ENCODE assay signal across 9 cellular contexts in the genomic region with DNA sequence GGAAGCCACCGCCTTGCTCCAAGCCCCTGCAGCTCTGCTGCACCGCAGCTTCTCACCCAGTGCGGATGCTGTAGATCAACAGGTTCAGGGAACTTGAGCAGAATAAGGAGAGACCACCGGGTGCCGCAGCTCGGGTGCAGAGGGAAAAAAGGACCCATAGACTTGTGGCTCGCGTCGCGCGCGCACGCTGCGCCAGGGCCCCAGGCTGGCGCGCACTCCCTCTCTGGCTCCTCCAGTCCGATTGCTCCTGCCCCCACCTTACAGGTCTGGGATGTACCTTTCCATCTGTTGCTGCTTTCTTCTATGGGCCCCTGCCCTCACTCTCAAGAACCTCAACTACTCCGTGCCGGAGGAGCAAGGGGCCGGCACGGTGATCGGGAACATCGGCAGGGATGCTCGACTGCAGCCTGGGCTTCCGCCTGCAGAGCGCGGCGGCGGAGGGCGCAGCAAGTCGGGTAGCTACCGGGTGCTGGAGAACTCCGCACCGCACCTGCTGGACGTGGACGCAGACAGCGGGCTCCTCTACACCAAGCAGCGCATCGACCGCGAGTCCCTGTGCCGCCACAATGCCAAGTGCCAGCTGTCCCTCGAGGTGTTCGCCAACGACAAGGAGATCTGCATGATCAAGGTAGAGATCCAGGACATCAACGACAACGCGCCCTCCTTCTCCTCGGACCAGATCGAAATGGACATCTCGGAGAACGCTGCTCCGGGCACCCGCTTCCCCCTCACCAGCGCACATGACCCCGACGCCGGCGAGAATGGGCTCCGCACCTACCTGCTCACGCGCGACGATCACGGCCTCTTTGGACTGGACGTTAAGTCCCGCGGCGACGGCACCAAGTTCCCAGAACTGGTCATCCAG. TPM values are rescaled to one million over a fixed set of nuclear protein-coding genes. Genes with fewer than 3 reads are reported as not detected.
DNase-seq lines count a peak whose midpoint lies in the region; ATAC-seq and TF ChIP-seq lines count a peak whose summit lies in the region.
"Had no signal": no experiment of that assay in that cellular context is flagged by ENCODE, and none has a peak within 500 bp of the region (broad histone marks: within the 10 kb centered on the region; RNA-seq: fewer than 3 reads in every experiment).

No MANE protein-coding gene starts in this region.

- no peak overlapping the region for H4K8ac ChIP-seq in mesenchymal stem cell (ENCODE audit: low read length)

- H3K4me1 ChIP-seq in mesenchymal stem cell (ENCODE audit: control insufficient read depth, insufficient read depth, low read depth, low read length) (peaks cover 16% of the 10 kb centered on the region), upper lobe of left lung (peaks cover 14 to 35% (median 27%) of the 10 kb centered on the region in 4 donors)

- CTCF ChIA-PET in activated naive CD4-positive, alpha-beta T cell treated with anti-CD3 and anti-CD28 coated beads, Interleukin-2, amount 10 ng/mL, durations not matched to agents 7 days and 5 days (lab: Charles Lee) = interaction anchor here (4.0 kb wide), 1 partner anchor 8 kb away, joined by 14 read pairs; no protein-coding TSS in a partner anchor

- H2BK120ac ChIP-seq in mesenchymal stem cell (ENCODE audit: low read depth, low read length) = no peak overlapping the region

- peak overlapping the region; percentile 48 for H2BK15ac ChIP-seq in mesenchymal stem cell (ENCODE audit: low read depth, poor library complexity, severe bottlenecking)

- no peak for TF ChIP-seq POLR2A in upper lobe of left lung (IDR thresholded peaks at IDR 0.05)

- peak overlapping the region; percentile 91 for H3K4me2 ChIP-seq in mesenchymal stem cell (ENCODE audit: low read length, poor library complexity, severe bottlenecking)

- no peak for TF ChIP-seq CTCF in upper lobe of left lung (IDR thresholded peaks at IDR 0.05)

- H3K9me3 Mint-ChIP-seq in activated naive CD4-positive, alpha-beta T cell treated with anti-CD3 and anti-CD28 coated beads, Interleukin-2, amount 10 ng/mL, durations not matched to agents 7 days and 5 days = peaks cover 9% of the 10 kb centered on the region

- peak overlapping the region in 1 of 2 experiments; percentile 60 for H2BK12ac ChIP-seq in mesenchymal stem cell (ENCODE audit: low read length in 2 of 2)

- H2BK5ac ChIP-seq in mesenchymal stem cell (ENCODE audit: low read depth, low read length, poor library complexity, severe bottlenecking) = no peak overlapping the region

- H3K27ac Mint-ChIP-seq in activated naive CD4-positive, alpha-beta T cell treated with anti-CD3 and anti-CD28 coated beads, Interleukin-2, amount 10 ng/mL, durations not matched to agents 7 days and 5 days = peak overlapping the region; percentile 62

- H3K9me3 ChIP-seq in mesenchymal stem cell (ENCODE audit: control insufficient read depth, low read length) (no peaks in the 10 kb centered on the region), upper lobe of left lung (peaks cover 0 to 4% (median 0%) of the 10 kb centered on the region in 4 donors)

- H3K79me1 ChIP-seq in mesenchymal stem cell (replicated peaks; ENCODE audit: low read length, poor library complexity, severe bottlenecking) = no peaks in the 10 kb centered on the region

- H3K27ac ChIP-seq in mesenchymal stem cell (ENCODE audit: low read length, poor library complexity, severe bottlenecking) = no peak overlapping the region
- peak overlapping the region; percentile 61 to 82 (median 72) for H3K27ac ChIP-seq in upper lobe of left lung

- H3K9ac ChIP-seq in mesenchymal stem cell (ENCODE audit: low read length) = no peak overlapping the region

- peaks cover 40 to 74% of the 10 kb centered on the region in 2 experiments for H3K27me3 ChIP-seq in mesenchymal stem cell (ENCODE audit: control insufficient read depth in 1 of 2, insufficient read depth in 1 of 2, low read length in 2 of 2)
- peaks cover 0 to 46% (median 24%) of the 10 kb centered on the region in 4 donors for H3K27me3 ChIP-seq in upper lobe of left lung

- no peak for ATAC-seq in upper lobe of left lung (ENCODE audit: low FRiP score in 2 of 2)

- peak overlapping the region in 1 of 2 experiments; percentile 35 for H3K4ac ChIP-seq in mesenchymal stem cell (ENCODE audit: low read depth in 1 of 2, low read length in 2 of 2)

- H2AFZ ChIP-seq in mesenchymal stem cell (ENCODE audit: low read depth, low read length) = peak overlapping the region; percentile 24

- peak overlapping the region; percentile 71 for H3K4me3 Mint-ChIP-seq in activated naive CD4-positive, alpha-beta T cell treated with anti-CD3 and anti-CD28 coated beads, Interleukin-2, amount 10 ng/mL, durations not matched to agents 7 days and 5 days

- H4K91ac ChIP-seq in mesenchymal stem cell (ENCODE audit: low read length) = no peak overlapping the region

- no peak overlapping the region for H2AK5ac ChIP-seq in mesenchymal stem cell (ENCODE audit: low read length, severe bottlenecking)

- peaks cover 66% of the 10 kb centered on the region for H3K27me3 Mint-ChIP-seq in activated naive CD4-positive, alpha-beta T cell treated with anti-CD3 and anti-CD28 coated beads, Interleukin-2, amount 10 ng/mL, durations not matched to agents 7 days and 5 days

- H3K36me3 ChIP-seq in mesenchymal stem cell (ENCODE audit: control insufficient read depth in 1 of 2, insufficient read depth in 2 of 2, low read depth in 1 of 2, low read length in 2 of 2) = peaks cover 0 to 8% of the 10 kb centered on the region in 2 experiments
- H3K36me3 ChIP-seq in upper lobe of left lung = no peaks in the 10 kb centered on the region

- peak overlapping the region in 1 of 2 experiments; percentile 53 for H3K18ac ChIP-seq in mesenchymal stem cell (ENCODE audit: low read depth in 1 of 2, low read length in 2 of 2)

- H3K14ac ChIP-seq in mesenchymal stem cell (ENCODE audit: low read length in 2 of 2) = no peak overlapping the region

- no peak for TF ChIP-seq EP300 in upper lobe of left lung (IDR thresholded peaks at IDR 0.05)

- H3K4me3 ChIP-seq in mesenchymal stem cell (ENCODE audit: insufficient read depth in 1 of 2, low read depth in 1 of 2, low read length in 2 of 2) (peak overlapping the region; percentile 58 to 83), upper lobe of left lung (peak overlapping the region; percentile 45 to 63 (median 54))

- H3K36me3 Mint-ChIP-seq in activated naive CD4-positive, alpha-beta T cell treated with anti-CD3 and anti-CD28 coated beads, Interleukin-2, amount 10 ng/mL, durations not matched to agents 7 days and 5 days = peaks cover 12% of the 10 kb centered on the region

- 18% methylated on average over 70 of the region's 70 CpGs for WGBS in mesenchymal stem cell
- 7 to 9% methylated on average over 19 to 63 of the region's 70 CpGs for WGBS in upper lobe of left lung, 2 donors

- DNase-seq in activated naive CD4-positive, alpha-beta T cell treated with anti-CD3 and anti-CD28 coated beads, Interleukin-2, amount 10 ng/mL, durations not matched to agents 7 days and 5 days = peak; percentile 19
- no peak for DNase-seq in activated naive CD4-positive, alpha-beta T cell treated with Interleukin-2 at 50 U/mL for 16 hours
- DNase-seq in ecto neural progenitor cell (ENCODE audit: low spot score) = peak; percentile 60
- no peak for DNase-seq in mesenchymal stem cell
- peak in 1 of 2 donors; percentile 83 for DNase-seq in upper lobe of left lung
- no peak for DNase-seq in pons (ENCODE audit: low spot score)
- no peak for DNase-seq in SKM-1 (lab: John Stamatoyannopoulos, UW; ENCODE audit: unreplicated experiment)
- DNase-seq in NCI-H2029 (lab: John Stamatoyannopoulos, UW) = no peak
- DNase-seq: DND-41 had no signal

- H3K4me1 Mint-ChIP-seq in activated naive CD4-positive, alpha-beta T cell treated with anti-CD3 and anti-CD28 coated beads, Interleukin-2, amount 10 ng/mL, durations not matched to agents 7 days and 5 days = peaks cover 36% of the 10 kb centered on the region

- peak overlapping the region in 1 of 2 experiments; percentile 42 for H3K23ac ChIP-seq in mesenchymal stem cell (ENCODE audit: low read length in 2 of 2)

RNA-seq across cellular contexts. Expression of a gene that starts 1.0 kb away (rescaled TPM):
- 4.6 TPM for polyA plus RNA-seq in mesenchymal stem cell (2013, experiment 1 of 2)
- polyA plus RNA-seq in mesenchymal stem cell (2013, experiment 2 of 2) = 4.4 TPM
- 10 to 100 TPM; 16.8 to 67.9 (median 25.8) TPM for total RNA-seq in upper lobe of left lung

Comparison
In these comparisons a context has a peak if more than half of its experiments do, and no peak if none do; other contexts are left out.
1. DNase-seq: peak in activated naive CD4-positive, alpha-beta T cell treated with anti-CD3 and anti-CD28 coated beads, Interleukin-2, amount 10 ng/mL, durations not matched to agents 7 days and 5 days (single experiment) and ecto neural progenitor cell (single experiment); none in activated naive CD4-positive, alpha-beta T cell treated with Interleukin-2 at 50 U/mL for 16 hours (single experiment), mesenchymal stem cell (single experiment), pons (single experiment), SKM-1 (single experiment) and NCI-H2029 (single experiment).